8 cellular contexts compared by ENCODE assay signal in the genomic region with DNA sequence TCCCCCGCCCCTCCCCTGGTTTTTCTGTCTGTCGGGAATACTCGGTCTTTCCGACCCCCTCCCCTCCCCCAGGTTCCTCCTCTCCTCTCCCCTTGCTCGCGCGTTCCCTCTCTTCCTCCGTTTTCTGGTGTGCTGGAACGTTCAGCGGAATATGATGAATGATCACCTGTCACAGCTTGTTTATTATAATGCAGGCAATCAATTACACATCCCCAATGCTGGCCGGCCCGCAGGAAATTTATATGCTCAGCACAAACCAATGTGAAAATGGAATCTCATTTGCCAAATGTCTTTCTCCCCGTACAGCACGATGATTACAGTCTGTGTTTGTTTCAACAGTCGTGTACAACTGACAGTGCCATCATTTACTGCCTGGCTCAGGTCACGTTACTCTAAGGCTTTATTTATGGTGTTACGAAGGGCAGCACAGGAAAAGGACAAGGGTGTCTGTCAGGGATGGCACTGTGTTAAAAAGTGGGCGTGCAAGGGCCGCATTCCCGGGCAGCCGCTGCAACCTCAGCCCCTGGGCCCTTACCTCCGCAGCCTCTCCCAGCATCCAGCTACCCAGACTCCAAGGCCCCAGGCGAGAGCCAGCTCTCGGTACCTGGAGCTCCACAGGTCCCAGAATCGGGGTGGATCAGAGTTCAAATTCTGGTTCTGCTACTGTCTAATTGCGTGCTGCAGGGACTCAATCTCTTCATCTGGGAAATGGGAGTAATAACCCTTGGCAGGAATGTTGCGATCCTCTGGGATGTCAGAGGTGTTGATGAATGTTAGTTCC.
A peak's percentile ranks its signal among the peaks of the same experiment; 100 is the strongest.
DNase-seq lines count a peak whose midpoint lies in the region; ATAC-seq and TF ChIP-seq lines count a peak whose summit lies in the region.

No MANE protein-coding gene starts in this region.

- H3K4me2 ChIP-seq in parathyroid adenoma (ENCODE audit: low read length) = peak overlapping the region; percentile 64

- H3K27me3 ChIP-seq in parathyroid adenoma (ENCODE audit: control insufficient read depth, insufficient read depth, low read length) = no peaks in the 10 kb centered on the region

- peaks cover 44% of the 10 kb centered on the region for H3K4me1 Mint-ChIP-seq in activated T-cell treated with anti-CD3 and anti-CD28 coated beads, Interleukin-2, amount 50 U/mL, for 24 hours (ENCODE audit: low read depth)

- DNase-seq in activated T-cell treated with anti-CD3 and anti-CD28 coated beads, Interleukin-2, amount 50 U/mL, for 24 hours = peak; percentile 33
- DNase-seq in activated T-cell treated with anti-CD3 and anti-CD28 coated beads for 4 hours (no peak), SW480 (ENCODE audit: low spot score) (peak; percentile 42), fibroblast of mammary gland (ENCODE audit: low read depth) (peak; percentile 23)

- no peaks in the 10 kb centered on the region for H3K36me3 Mint-ChIP-seq in activated T-cell treated with anti-CD3 and anti-CD28 coated beads, Interleukin-2, amount 50 U/mL, for 24 hours (ENCODE audit: low read depth)

- no peak overlapping the region for H3K27ac ChIP-seq in parathyroid adenoma

- H3K36me3 ChIP-seq in parathyroid adenoma (ENCODE audit: control insufficient read depth, insufficient read depth, low read length) = no peaks in the 10 kb centered on the region

- no peak overlapping the region for H3K9ac ChIP-seq in parathyroid adenoma

- H3K4me1 ChIP-seq in parathyroid adenoma = peaks cover 10% of the 10 kb centered on the region

- H3K4me3 Mint-ChIP-seq in activated T-cell treated with anti-CD3 and anti-CD28 coated beads, Interleukin-2, amount 50 U/mL, for 24 hours = peak overlapping the region; percentile 78

- H2AFZ ChIP-seq in parathyroid adenoma = peak overlapping the region; percentile 78

- H3K27me3 Mint-ChIP-seq in activated T-cell treated with anti-CD3 and anti-CD28 coated beads, Interleukin-2, amount 50 U/mL, for 24 hours = no peaks in the 10 kb centered on the region

- no peaks in the 10 kb centered on the region for H3K79me2 ChIP-seq in parathyroid adenoma

- H3K4me3 ChIP-seq in fibroblast of mammary gland (ENCODE audit: control insufficient read depth, low read depth, low read length) (peak overlapping the region; percentile 49), parathyroid adenoma (ENCODE audit: low read depth, low read length) (peak overlapping the region; percentile 59)

- TF ChIP-seq CTCF in fibroblast of mammary gland (conservative IDR thresholded peaks at IDR 0.05; ENCODE audit: control insufficient read depth, insufficient read depth, low read depth, low read length) (no peak), parathyroid adenoma (IDR thresholded peaks at IDR 0.05) (no peak)

- H3K9me3 Mint-ChIP-seq in activated T-cell treated with anti-CD3 and anti-CD28 coated beads, Interleukin-2, amount 50 U/mL, for 24 hours = no peaks in the 10 kb centered on the region

- no peak for ATAC-seq in activated CD4-positive, CD25-positive, alpha-beta regulatory T cell treated with anti-CD3 and anti-CD28 coated beads, Interleukin-2, amount 50 U/mL, for 24 hours
- ATAC-seq in HG02623 (IDR thresholded peaks at IDR 0.05; ENCODE audit: unreplicated experiment) (no peak), HG03025 (IDR thresholded peaks at IDR 0.05; ENCODE audit: low FRiP score, unreplicated experiment) (no peak)

- H3K9me3 ChIP-seq in parathyroid adenoma (ENCODE audit: control insufficient read depth, low read length) = no peaks in the 10 kb centered on the region

- no peak overlapping the region for H3K27ac Mint-ChIP-seq in activated T-cell treated with anti-CD3 and anti-CD28 coated beads, Interleukin-2, amount 50 U/mL, for 24 hours
